27 cellular contexts compared by ENCODE assay signal in the genomic region with DNA sequence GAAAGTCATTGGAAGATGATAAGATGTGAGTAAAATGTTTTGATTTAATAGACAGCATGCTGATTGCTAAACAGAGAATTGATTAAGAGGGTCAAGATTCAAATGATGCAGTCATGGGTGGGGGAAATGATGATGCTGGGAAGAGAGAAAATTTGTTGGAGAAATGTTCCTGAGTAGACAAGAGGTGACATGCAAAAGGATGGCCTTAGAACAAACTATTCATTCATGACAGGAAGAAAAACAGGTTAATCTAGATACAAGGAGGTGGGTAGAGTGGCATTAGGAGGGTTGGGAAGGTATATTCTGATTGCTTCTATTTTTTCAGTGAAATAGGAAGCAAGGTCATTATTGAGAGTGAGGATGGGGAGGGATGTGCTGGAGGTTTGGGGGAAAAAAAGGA.
"Had no signal": no experiment of that assay in that cellular context is flagged by ENCODE, and none has a peak within 500 bp of the region (broad histone marks: within the 10 kb centered on the region; RNA-seq: fewer than 3 reads in every experiment).

No MANE protein-coding gene starts in this region.

- H3K4me3 ChIP-seq: colonic mucosa, esophagus squamous epithelium, neural progenitor cell, right lobe of liver, thoracic aorta, tibial nerve, upper lobe of right lung, uterus had no signal

- H3K4me2 ChIP-seq: neural progenitor cell had no signal

- H3K9me3 Mint-ChIP-seq: nephron; neural progenitor cell; stimulated activated naive B cell treated with anti-CD40 and anti-IgM and Interleukin-4, amounts not matched to agents 10 μg/mL and 1 μg/mL and 100 μg/mL, for 72 hours had no signal

- H3K9ac ChIP-seq: neural progenitor cell, parathyroid adenoma had no signal

- H3K27me3 Mint-ChIP-seq: dendritic cell treated with granulocyte-macrophage colony-stimulating factor and Interleukin-4, amounts not matched to agents 40 ng/mL and 50 ng/mL, for 4 days; progenitor cell of endocrine pancreas; stimulated activated naive B cell treated with anti-CD40 and anti-IgM and Interleukin-4, amounts not matched to agents 10 μg/mL and 1 μg/mL and 100 μg/mL, for 72 hours; stimulated activated naive CD8-positive, alpha-beta T cell treated with anti-CD3 and anti-CD28 coated beads, Interleukin-15, Interleukin-2, amounts not matched to agents 100 ng/mL and 50 ng/mL, for 24 hours had no signal

- H3K36me3 Mint-ChIP-seq: naive thymus-derived CD4-positive, alpha-beta T cell; neural progenitor cell; stimulated activated naive B cell treated with anti-CD40 and anti-IgM and Interleukin-4, amounts not matched to agents 10 μg/mL and 1 μg/mL and 100 μg/mL, for 72 hours had no signal

- H3K4me1 ChIP-seq: colonic mucosa, neural progenitor cell, parathyroid adenoma, right lobe of liver, tibial nerve, upper lobe of right lung, uterus had no signal

- H2AFZ ChIP-seq: neural progenitor cell, parathyroid adenoma had no signal

- H3K9me3 ChIP-seq: colonic mucosa, esophagus squamous epithelium, right lobe of liver, thoracic aorta, tibial nerve, upper lobe of right lung, uterus had no signal

- FAIRE-seq: endothelial cell of umbilical vein, frontal cortex, kidney, small intestine had no signal

- H3K79me2 ChIP-seq: parathyroid adenoma had no signal

- H3K27ac ChIP-seq: colonic mucosa, esophagus squamous epithelium, neural progenitor cell, parathyroid adenoma, right lobe of liver, thoracic aorta, tibial nerve, upper lobe of right lung, uterus had no signal

- H3K27ac Mint-ChIP-seq: dendritic cell treated with granulocyte-macrophage colony-stimulating factor and Interleukin-4, amounts not matched to agents 40 ng/mL and 50 ng/mL, for 4 days; naive thymus-derived CD4-positive, alpha-beta T cell; nephron; neural progenitor cell; progenitor cell of endocrine pancreas; stimulated activated naive B cell treated with anti-CD40 and anti-IgM and Interleukin-4, amounts not matched to agents 10 μg/mL and 1 μg/mL and 100 μg/mL, for 72 hours; stimulated activated naive CD8-positive, alpha-beta T cell treated with anti-CD3 and anti-CD28 coated beads, Interleukin-15, Interleukin-2, amounts not matched to agents 100 ng/mL and 50 ng/mL, for 24 hours had no signal

- H3K27me3 ChIP-seq: colonic mucosa, esophagus squamous epithelium, neural progenitor cell, right lobe of liver, tibial nerve, upper lobe of right lung, uterus had no signal

- H3K36me3 ChIP-seq: colonic mucosa, esophagus squamous epithelium, neural progenitor cell, right lobe of liver, thoracic aorta, tibial nerve, upper lobe of right lung, uterus had no signal

- H3K4me3 Mint-ChIP-seq: dendritic cell treated with granulocyte-macrophage colony-stimulating factor and Interleukin-4, amounts not matched to agents 40 ng/mL and 50 ng/mL, for 4 days; naive thymus-derived CD4-positive, alpha-beta T cell; nephron; neural progenitor cell; stimulated activated naive B cell treated with anti-CD40 and anti-IgM and Interleukin-4, amounts not matched to agents 10 μg/mL and 1 μg/mL and 100 μg/mL, for 72 hours; stimulated activated naive CD8-positive, alpha-beta T cell treated with anti-CD3 and anti-CD28 coated beads, Interleukin-15, Interleukin-2, amounts not matched to agents 100 ng/mL and 50 ng/mL, for 24 hours had no signal

- H3K4me1 Mint-ChIP-seq: naive thymus-derived CD4-positive, alpha-beta T cell; nephron; neural progenitor cell; stimulated activated naive B cell treated with anti-CD40 and anti-IgM and Interleukin-4, amounts not matched to agents 10 μg/mL and 1 μg/mL and 100 μg/mL, for 72 hours had no signal

- ATAC-seq: left lobe of liver; naive thymus-derived CD4-positive, alpha-beta T cell; right lobe of liver; stimulated activated naive B cell treated with anti-CD40 and anti-IgM and Interleukin-4, amounts not matched to agents 10 μg/mL and 1 μg/mL and 100 μg/mL, for 72 hours; upper lobe of right lung had no signal

- DNase-seq: colonic mucosa; effector memory CD4-positive, alpha-beta T cell; erythroblast; esophagus squamous epithelium; hypothalamus; kidney; mesendoderm; midbrain; naive thymus-derived CD4-positive, alpha-beta T cell; right lobe of liver; small intestine; stimulated activated CD4-positive, alpha-beta T cell treated with anti-CD3 and anti-CD28 coated beads, Interleukin-15, amount 100 ng/mL, for 24 hours; stimulated activated CD4-positive, alpha-beta T cell treated with anti-CD3 and anti-CD28 coated beads, Interleukin-2, amount 100 ng/mL, for 48 hours; stimulated activated naive B cell treated with anti-CD40 and anti-IgM and Interleukin-4, amounts not matched to agents 10 μg/mL and 1 μg/mL and 100 μg/mL, for 72 hours; upper lobe of right lung; uterus had no signal
